ENCODE assay signal across 9 cellular contexts in genomic region chr7:151026771-151027727, GRCh38. TPM values are rescaled to one million over a fixed set of nuclear protein-coding genes. Genes with fewer than 3 reads are reported as not detected.
DNase-seq lines count a peak whose midpoint lies in the region; ATAC-seq, FAIRE-seq and TF ChIP-seq lines count a peak whose summit lies in the region.
"Not testable (repeated sequence)": the region's sequence is repeated elsewhere in the genome, so short reads cannot be mapped to it uniquely, and the experiment has no call there.
"Had no signal": no experiment of that assay in that cellular context is flagged by ENCODE, and none has a peak within 500 bp of the region (broad histone marks: within the 10 kb centered on the region; RNA-seq: fewer than 3 reads in every experiment).

No MANE protein-coding gene starts in this region.

- ATAC-seq in T-helper 17 cell; activated naive CD4-positive, alpha-beta T cell treated with anti-CD3 and anti-CD28 coated beads, Interleukin-2, amount 50 U/mL, for 72 hours: not testable (repeated sequence)
- peak; percentile 62 for ATAC-seq in omental fat pad (ENCODE audit: low FRiP score)

- DNase-seq in Calu3; T-helper 17 cell; activated naive CD4-positive, alpha-beta T cell treated with anti-CD3 and anti-CD28 coated beads, Interleukin-2, amount 50 U/mL, for 72 hours (ENCODE audit: low spot score in 2 of 2); kidney; omental fat pad (ENCODE audit: low spot score); tibial nerve (ENCODE audit: low spot score in 2 of 2): not testable (repeated sequence)
- DNase-seq in MV-4-11 (lab: John Stamatoyannopoulos, UW), result peak; percentile 19
- DNase-seq in endodermal cell, result peak; percentile 73

- H3K4me1 ChIP-seq in endodermal cell (ENCODE audit: control insufficient read depth, insufficient read depth, low read length); kidney (ENCODE audit: control insufficient read depth in 1 of 2, insufficient read depth in 1 of 2, low read depth in 1 of 2, low read length in 2 of 2): not testable (repeated sequence)
- H3K4me1 ChIP-seq in tibial nerve, result peaks cover 0 to 17% (median 7%) of the 10 kb centered on the region in 4 donors

- H3K9ac ChIP-seq in endodermal cell (ENCODE audit: extremely low read depth, low read length, poor library complexity, severe bottlenecking) (peak overlapping the region; percentile 83), kidney (ENCODE audit: low read length in 2 of 2) (peak overlapping the region in 1 of 2 donors; percentile 55)

- TF ChIP-seq EP300 in tibial nerve (IDR thresholded peaks at IDR 0.05), result not testable (repeated sequence)

- H3K4me1 Mint-ChIP-seq in Calu3 (ENCODE audit: low read depth, unreplicated experiment) (peaks cover 55% of the 10 kb centered on the region), T-helper 17 cell (peaks cover 22% of the 10 kb centered on the region), endodermal cell (peaks cover 27% of the 10 kb centered on the region)

- not testable (repeated sequence) for H3K27me3 Mint-ChIP-seq in Calu3 (ENCODE audit: unreplicated experiment); T-helper 17 cell
- H3K27me3 Mint-ChIP-seq in endodermal cell (ENCODE audit: insufficient read depth), result peaks cover 28% of the 10 kb centered on the region

- H3K36me3 Mint-ChIP-seq in Calu3 (ENCODE audit: insufficient read depth, unreplicated experiment), result peaks cover 25% of the 10 kb centered on the region
- not testable (repeated sequence) for H3K36me3 Mint-ChIP-seq in T-helper 17 cell (ENCODE audit: low read depth); activated naive CD4-positive, alpha-beta T cell treated with anti-CD3 and anti-CD28 coated beads, Interleukin-2, amount 50 U/mL, for 72 hours; endodermal cell (ENCODE audit: low read depth)

- 27 to 40% methylated on average over 12 to 19 of the region's 19 CpGs for WGBS in endodermal cell (ENCODE audit: insufficient coverage in 1 of 2, insufficient read length in 1 of 2), 2 experiments
- 44% methylated on average over 19 of the region's 19 CpGs for WGBS in tibial nerve, 2 donors

- FAIRE-seq in kidney (lab: Jason Lieb, UNC), result not testable (repeated sequence)

- not testable (repeated sequence) for H3K36me3 ChIP-seq in endodermal cell (ENCODE audit: control insufficient read depth, insufficient read depth, low read length); kidney (ENCODE audit: control insufficient read depth in 1 of 2, insufficient read depth in 2 of 2, low read length in 2 of 2)
- H3K36me3 ChIP-seq in tibial nerve, result peaks cover 0 to 15% (median 0%) of the 10 kb centered on the region in 3 donors

- CTCF ChIA-PET in Calu3 (lab: Charles Lee), result interaction anchor here (0.7 to 1.4 kb wide), 5 partner anchors 8 to 61 kb away, joined by 3 to 13 read pairs (median 3); partner anchors contain the start of gene CDK5

- peak overlapping the region; percentile 94 for H3K27ac Mint-ChIP-seq in Calu3 (ENCODE audit: unreplicated experiment)
- H3K27ac Mint-ChIP-seq in T-helper 17 cell, result peak overlapping the region; percentile 96
- peak overlapping the region; percentile 96 to 98 for H3K27ac Mint-ChIP-seq in activated naive CD4-positive, alpha-beta T cell treated with anti-CD3 and anti-CD28 coated beads, Interleukin-2, amount 50 U/mL, for 72 hours
- H3K27ac Mint-ChIP-seq in endodermal cell, result peak overlapping the region; percentile 99

- H3K27ac ChIP-seq in endodermal cell (ENCODE audit: low read depth, low read length); kidney (ENCODE audit: low read depth in 2 of 2, low read length in 2 of 2): not testable (repeated sequence)
- H3K27ac ChIP-seq in tibial nerve, result peak overlapping the region in 3 of 4 donors; percentile 49 to 92 (median 76)

- not testable (repeated sequence) for H3K9me3 ChIP-seq in T-helper 17 cell (ENCODE audit: control insufficient read depth, low read length, poor library complexity, severe bottlenecking); endodermal cell (ENCODE audit: control insufficient read depth, low read length); kidney (ENCODE audit: control insufficient read depth in 1 of 2, low read length in 2 of 2); tibial nerve

- not testable (repeated sequence) for H3K27me3 ChIP-seq in endodermal cell (ENCODE audit: control insufficient read depth, insufficient read depth, low read length, poor library complexity, severe bottlenecking)
- H3K27me3 ChIP-seq in tibial nerve, result peaks cover 0 to 15% of the 10 kb centered on the region in 2 donors

- not testable (repeated sequence) for H3K9me3 Mint-ChIP-seq in Calu3 (ENCODE audit: low read depth, unreplicated experiment); activated naive CD4-positive, alpha-beta T cell treated with anti-CD3 and anti-CD28 coated beads, Interleukin-2, amount 50 U/mL, for 72 hours; endodermal cell

- H3K4me3 Mint-ChIP-seq in Calu3 (ENCODE audit: low read depth, unreplicated experiment) (peak overlapping the region; percentile 82), T-helper 17 cell (peak overlapping the region; percentile 91), endodermal cell (peak overlapping the region; percentile 86)

- TF ChIP-seq POLR2A in tibial nerve (IDR thresholded peaks at IDR 0.05), result not testable (repeated sequence)

- BruUV-seq in Calu3 (replicated peaks; lab: Mats Ljungman, UMichigan), result not testable (repeated sequence)

- not testable (repeated sequence) for TF ChIP-seq CTCF in Calu3 (IDR thresholded peaks at IDR 0.05; ENCODE audit: unreplicated experiment); endodermal cell (conservative IDR thresholded peaks at IDR 0.05); kidney (IDR thresholded peaks at IDR 0.05; ENCODE audit: borderline replicate concordance, extremely low read depth, insufficient read depth); omental fat pad (IDR thresholded peaks at IDR 0.05); tibial nerve (IDR thresholded peaks at IDR 0.05)

- intact Hi-C loops in Calu3 (cut with micrococcal nuclease; ENCODE audit: unreplicated experiment), result loop anchor here (5.0 to 10.0 kb wide), 2 partner anchors 55 to 62 kb away; partner anchors contain the start of genes FASTK and TMUB1
- intact Hi-C loops in kidney (cut with DNase I), result not testable (repeated sequence)

- peak overlapping the region; percentile 93 for H3K4me3 ChIP-seq in endodermal cell (ENCODE audit: low read length)
- H3K4me3 ChIP-seq in kidney (ENCODE audit: low read length in 2 of 2), result peak overlapping the region; percentile 82 to 98
- H3K4me3 ChIP-seq in tibial nerve, result not testable (repeated sequence)

RNA-seq across cellular contexts. Expression of gene ABCB8, which starts 1.2 kb away (rescaled TPM):
- 40.2 and 42.3 TPM in 2 replicates for total RNA-seq in Calu3 (2022)
- total RNA-seq in T-helper 17 cell, result 10 to 100 TPM; 47.7 to 60.1 TPM
- total RNA-seq in activated naive CD4-positive, alpha-beta T cell treated with anti-CD3 and anti-CD28 coated beads, Interleukin-2, amount 50 U/mL, for 72 hours, result 10 to 100 TPM; 42.6 to 78.3 TPM
- 10 to 100 TPM; 35.9 to 37.2 TPM for total RNA-seq in endodermal cell
- polyA plus RNA-seq in endodermal cell (2013, experiment 1 of 2), result 27.6 TPM
- 25.8 TPM for polyA plus RNA-seq in endodermal cell (2013, experiment 2 of 2)
- 36.0 TPM for total RNA-seq in kidney
- polyA plus RNA-seq in kidney (ENCODE audit: insufficient read depth, low read depth, low replicate concordance), result 34.3 TPM
- total RNA-seq in omental fat pad, result 10 to 100 TPM; 25.5 to 39.4 (median 31.6) TPM
- total RNA-seq in tibial nerve, result 10 to 100 TPM; 21.0 to 49.0 (median 31.6) TPM

RNA-seq across cellular contexts. Expression of gene ATG9B, which starts 2.8 kb away (rescaled TPM):
- total RNA-seq in Calu3 (2022), result 7.9 and 17.7 TPM in 2 replicates
- 10 to 100 TPM in 1 of 2 donors, 1 to 10 TPM in 1; 5.3 to 12.2 TPM for total RNA-seq in T-helper 17 cell
- 10 to 100 TPM in 1 of 2 donors, 1 to 10 TPM in 1; 1.1 to 14.9 TPM for total RNA-seq in activated naive CD4-positive, alpha-beta T cell treated with anti-CD3 and anti-CD28 coated beads, Interleukin-2, amount 50 U/mL, for 72 hours
- total RNA-seq in endodermal cell, result 1 to 10 TPM; 2.0 to 3.0 TPM
- 4.3 TPM for polyA plus RNA-seq in endodermal cell (2013, experiment 1 of 2)
- polyA plus RNA-seq in endodermal cell (2013, experiment 2 of 2), result 4.0 TPM
- 0.19 TPM for total RNA-seq in kidney
- polyA plus RNA-seq in kidney (ENCODE audit: insufficient read depth, low read depth, low replicate concordance), result 0.19 TPM
- total RNA-seq in omental fat pad, result under 1 TPM in 1 of 4 donors, not detected in 3; 0.46 TPM
- total RNA-seq in tibial nerve, result not detected
- polyA plus RNA-seq: aorta had no signal

RNA-seq across cellular contexts. Expression of gene ASIC3, which starts 21.3 kb away (rescaled TPM):
- total RNA-seq in Calu3 (2022) (11.7 and 13.6 TPM in 2 replicates), T-helper 17 cell (1 to 10 TPM; 6.7 to 9.1 TPM), endodermal cell (1 to 10 TPM; 2.5 to 3.0 TPM), kidney (1.9 TPM), omental fat pad (1 to 10 TPM; 1.6 to 3.2 (median 2.3) TPM), tibial nerve (1 to 10 TPM; 1.7 to 6.0 (median 4.0) TPM)
- total RNA-seq in activated naive CD4-positive, alpha-beta T cell treated with anti-CD3 and anti-CD28 coated beads, Interleukin-2, amount 50 U/mL, for 72 hours, result 10 to 100 TPM in 1 of 2 donors, 1 to 10 TPM in 1; 7.6 to 19.7 TPM
- polyA plus RNA-seq in endodermal cell (2013, experiment 1 of 2), result 5.1 TPM
- 4.0 TPM for polyA plus RNA-seq in endodermal cell (2013, experiment 2 of 2)
- polyA plus RNA-seq in kidney (ENCODE audit: insufficient read depth, low read depth, low replicate concordance), result 3.1 TPM

RNA-seq across cellular contexts. Expression of gene CDK5, which starts 30.6 kb away (rescaled TPM):
- 23.5 and 24.6 TPM in 2 replicates for total RNA-seq in Calu3 (2022)
- 1 to 10 TPM; 4.7 TPM for total RNA-seq in T-helper 17 cell
- 10 to 100 TPM; 13.0 to 19.4 TPM for total RNA-seq in activated naive CD4-positive, alpha-beta T cell treated with anti-CD3 and anti-CD28 coated beads, Interleukin-2, amount 50 U/mL, for 72 hours
- total RNA-seq in endodermal cell, result 10 to 100 TPM; 22.2 to 25.2 TPM
- polyA plus RNA-seq in endodermal cell (2013, experiment 1 of 2), result 22.0 TPM
- 18.7 TPM for polyA plus RNA-seq in endodermal cell (2013, experiment 2 of 2)
- total RNA-seq in kidney, result 9.1 TPM
- polyA plus RNA-seq in kidney (ENCODE audit: insufficient read depth, low read depth, low replicate concordance), result 21.5 TPM
- total RNA-seq in omental fat pad, result 10 to 100 TPM in 1 of 4 donors, 1 to 10 TPM in 3; 6.1 to 10.4 (median 7.9) TPM
- 10 to 100 TPM in 1 of 4 donors, 1 to 10 TPM in 3; 3.6 to 13.1 (median 7.1) TPM for total RNA-seq in tibial nerve

RNA-seq across cellular contexts. Expression of gene SLC4A2, which starts 32.3 kb away (rescaled TPM):
- total RNA-seq in Calu3 (2022), result 194 and 209 TPM in 2 replicates
- 10 to 100 TPM; 48.9 to 61.3 TPM for total RNA-seq in T-helper 17 cell
- total RNA-seq in activated naive CD4-positive, alpha-beta T cell treated with anti-CD3 and anti-CD28 coated beads, Interleukin-2, amount 50 U/mL, for 72 hours, result 10 to 100 TPM; 48.9 to 99.6 TPM
- total RNA-seq in endodermal cell, result 100 to 1,000 TPM; 265 to 284 TPM
- 88.2 TPM for polyA plus RNA-seq in endodermal cell (2013, experiment 1 of 2)
- 83.1 TPM for polyA plus RNA-seq in endodermal cell (2013, experiment 2 of 2)
- total RNA-seq in kidney, result 104 TPM
- polyA plus RNA-seq in kidney (ENCODE audit: insufficient read depth, low read depth, low replicate concordance), result 150 TPM
- total RNA-seq in omental fat pad, result 100 to 1,000 TPM; 115 to 126 (median 118) TPM
- total RNA-seq in tibial nerve, result 100 to 1,000 TPM in 1 of 4 donors, 10 to 100 TPM in 3; 74.3 to 111 (median 91.4) TPM
